ENCODE assay signal across 1 cellular context in the genomic region with DNA sequence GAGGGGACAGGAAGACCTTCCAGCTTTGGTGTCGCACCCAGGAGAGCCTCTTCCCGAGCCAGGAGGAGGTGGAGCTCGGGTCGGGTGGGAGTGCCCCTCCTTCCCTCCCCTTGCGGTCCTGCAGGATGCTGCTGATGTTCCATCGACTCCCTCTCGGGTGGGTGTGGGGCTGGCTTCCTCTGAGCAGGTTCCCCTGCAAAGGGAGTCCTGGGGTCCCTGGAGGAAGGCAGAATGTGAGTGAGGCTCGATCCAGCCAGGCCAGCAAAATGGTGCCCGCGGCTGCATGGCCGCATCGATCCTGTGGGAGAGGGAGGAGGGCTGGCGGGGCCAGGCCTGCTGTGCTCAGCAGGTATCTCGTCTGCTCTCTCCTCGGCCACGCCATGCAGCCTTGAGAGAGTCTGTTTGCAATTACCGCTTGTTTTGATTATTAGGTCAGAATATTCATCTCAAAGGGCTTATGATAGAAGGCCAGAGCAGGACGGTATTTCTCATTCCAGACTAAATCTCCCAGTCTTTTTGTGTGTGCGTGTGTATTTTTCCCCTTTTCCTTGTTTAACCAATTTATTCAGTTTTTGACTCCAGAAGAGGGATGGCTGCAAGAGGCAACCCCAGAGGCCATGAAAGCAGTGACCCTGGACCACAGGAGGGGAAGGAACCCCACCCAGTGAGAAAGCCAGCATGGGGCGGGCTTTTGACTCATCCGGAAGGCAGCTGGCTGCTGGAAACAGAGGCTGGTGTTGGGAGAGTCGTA.
TF ChIP-seq lines count a peak whose summit lies in the region.

No MANE protein-coding gene starts in this region.

TF ChIP-seq in IMR-90, 13 proteins besides CTCF, POLR2A, EP300 and RAD21:
- TF ChIP-seq RCOR1 (IDR thresholded peaks at IDR 0.05; ENCODE audit: insufficient replicate concordance, low read length) (no peak), MAZ (IDR thresholded peaks at IDR 0.05; ENCODE audit: borderline replicate concordance, low read depth, low read length) (peak; percentile 77; the same call in 1 of the 2 replicates), ELK1 (IDR thresholded peaks at IDR 0.05; ENCODE audit: borderline replicate concordance, low read depth, low read length) (no peak)
